ENCODE assay signal across 1 cellular context in the genomic region with DNA sequence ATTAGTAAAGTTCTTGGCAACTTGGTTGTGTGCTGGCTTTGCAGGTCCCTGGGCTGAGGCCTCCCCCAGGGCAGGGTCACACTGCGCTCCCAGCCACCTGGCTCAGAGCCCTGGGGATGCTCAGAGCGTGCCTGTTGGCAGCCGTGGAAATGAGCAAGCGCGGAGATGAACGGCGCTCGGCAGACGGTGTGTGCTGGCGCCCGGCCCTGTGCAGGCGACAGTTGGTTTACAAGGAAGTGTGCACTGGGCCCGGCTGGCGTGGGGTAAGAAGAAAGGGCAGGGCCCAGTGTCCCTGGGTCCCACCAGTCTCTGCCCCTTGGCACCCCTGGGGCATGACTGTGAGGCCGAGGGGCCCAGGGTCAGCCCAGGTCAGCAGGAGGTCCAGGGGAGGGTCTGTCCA.
TF ChIP-seq lines count a peak whose summit lies in the region.

No MANE protein-coding gene starts in this region.

TF ChIP-seq in WTC11, 78 proteins besides CTCF, POLR2A, EP300 and RAD21 (continued from another document):
- TF ChIP-seq, protein P1, sequence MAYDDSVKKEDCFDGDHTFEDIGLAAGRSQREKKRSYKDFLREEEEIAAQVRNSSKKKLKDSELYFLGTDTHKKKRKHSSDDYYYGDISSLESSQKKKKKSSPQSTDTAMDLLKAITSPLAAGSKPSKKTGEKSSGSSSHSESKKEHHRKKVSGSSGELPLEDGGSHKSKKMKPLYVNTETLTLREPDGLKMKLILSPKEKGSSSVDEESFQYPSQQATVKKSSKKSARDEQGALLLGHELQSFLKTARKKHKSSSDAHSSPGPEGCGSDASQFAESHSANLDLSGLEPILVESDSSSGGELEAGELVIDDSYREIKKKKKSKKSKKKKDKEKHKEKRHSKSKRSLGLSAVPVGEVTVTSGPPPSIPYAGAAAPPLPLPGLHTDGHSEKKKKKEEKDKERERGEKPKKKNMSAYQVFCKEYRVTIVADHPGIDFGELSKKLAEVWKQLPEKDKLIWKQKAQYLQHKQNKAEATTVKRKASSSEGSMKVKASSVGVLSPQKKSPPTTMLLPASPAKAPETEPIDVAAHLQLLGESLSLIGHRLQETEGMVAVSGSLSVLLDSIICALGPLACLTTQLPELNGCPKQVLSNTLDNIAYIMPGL (CRISPR knock-in tag; IDR thresholded peaks at IDR 0.05): no peak
- TF ChIP-seq ZNF671 (CRISPR knock-in tag; IDR thresholded peaks at IDR 0.05): no peak
- no peak for TF ChIP-seq SOX15 (CRISPR knock-in tag; IDR thresholded peaks at IDR 0.05)
- TF ChIP-seq, protein P2, sequence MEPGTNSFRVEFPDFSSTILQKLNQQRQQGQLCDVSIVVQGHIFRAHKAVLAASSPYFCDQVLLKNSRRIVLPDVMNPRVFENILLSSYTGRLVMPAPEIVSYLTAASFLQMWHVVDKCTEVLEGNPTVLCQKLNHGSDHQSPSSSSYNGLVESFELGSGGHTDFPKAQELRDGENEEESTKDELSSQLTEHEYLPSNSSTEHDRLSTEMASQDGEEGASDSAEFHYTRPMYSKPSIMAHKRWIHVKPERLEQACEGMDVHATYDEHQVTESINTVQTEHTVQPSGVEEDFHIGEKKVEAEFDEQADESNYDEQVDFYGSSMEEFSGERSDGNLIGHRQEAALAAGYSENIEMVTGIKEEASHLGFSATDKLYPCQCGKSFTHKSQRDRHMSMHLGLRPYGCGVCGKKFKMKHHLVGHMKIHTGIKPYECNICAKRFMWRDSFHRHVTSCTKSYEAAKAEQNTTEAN (CRISPR knock-in tag; IDR thresholded peaks at IDR 0.05): no peak
- TF ChIP-seq ELF4 (CRISPR knock-in tag; IDR thresholded peaks at IDR 0.05; ENCODE audit: low read depth): no peak
- no peak for TF ChIP-seq ZNF423 (CRISPR knock-in tag; IDR thresholded peaks at IDR 0.05)
- no peak for TF ChIP-seq ZNF416 (CRISPR knock-in tag; IDR thresholded peaks at IDR 0.05)
- TF ChIP-seq ZNF396 (CRISPR knock-in tag; IDR thresholded peaks at IDR 0.05; ENCODE audit: borderline replicate concordance): no peak
- TF ChIP-seq ETV6 (CRISPR knock-in tag; IDR thresholded peaks at IDR 0.05): no peak
- no peak for TF ChIP-seq CBFB (CRISPR knock-in tag; IDR thresholded peaks at IDR 0.05; ENCODE audit: low read depth)
- TF ChIP-seq TCF7 (CRISPR knock-in tag; IDR thresholded peaks at IDR 0.05; ENCODE audit: low read depth): no peak
- no peak for TF ChIP-seq JUN (CRISPR knock-in tag; IDR thresholded peaks at IDR 0.05)
